Comparison of ENCODE assay signal across 8 cellular contexts in genomic region chr9:35152926-35153325, GRCh38.
"Had no signal": no experiment of that assay in that cellular context is flagged by ENCODE, and none has a peak within 500 bp of the region (broad histone marks: within the 10 kb centered on the region; RNA-seq: fewer than 3 reads in every experiment).

No MANE protein-coding gene starts in this region.

- ATAC-seq: HCT116, K562 had no signal

- H3K9ac ChIP-seq: GM23248 had no signal

- H3K27ac ChIP-seq: GM23248 had no signal

- H2AFZ ChIP-seq: GM23248 had no signal

- DNase-seq: GM23248, GOT3, H7, HFFc6, IMR-90 had no signal

- H3K36me3 ChIP-seq: HAP-1 had no signal

- H3K4me3 ChIP-seq: GM23248, HAP-1, K562 had no signal
